In genomic region chrX:40440841-40441240, GRCh38 we compare ENCODE assay signal across 19 cellular contexts.
"Had no signal": no experiment of that assay in that cellular context is flagged by ENCODE, and none has a peak within 500 bp of the region (broad histone marks: within the 10 kb centered on the region; RNA-seq: fewer than 3 reads in every experiment).

No MANE protein-coding gene starts in this region.

- H3K4me1 Mint-ChIP-seq: activated B cell treated with CpG ODN at 0.5 μM for 24 hours; activated T-helper 17 cell treated with anti-CD3 and anti-CD28 coated beads, Interleukin-2, amount 50 U/mL, for 72 hours; naive thymus-derived CD8-positive, alpha-beta T cell; T-cell had no signal

- H3K27me3 ChIP-seq: body of pancreas had no signal

- H3K4me1 ChIP-seq: body of pancreas, colonic mucosa, tibial nerve, uterus had no signal

- H3K4me3 Mint-ChIP-seq: activated B cell treated with CpG ODN at 0.5 μM for 24 hours; activated CD4-positive, alpha-beta memory T cell treated with anti-CD3 and anti-CD28 coated beads, Interleukin-2, amount 10 ng/mL, durations not matched to agents 7 days and 5 days; activated CD8-positive, alpha-beta memory T cell treated with anti-CD3 and anti-CD28 coated beads, Interleukin-2, amount 10 ng/mL, durations not matched to agents 7 days and 5 days; activated naive CD8-positive, alpha-beta T cell treated with anti-CD3 and anti-CD28 coated beads, Interleukin-2, amount 10 ng/mL, durations not matched to agents 7 days and 5 days; activated T-helper 17 cell treated with anti-CD3 and anti-CD28 coated beads, Interleukin-2, amount 50 U/mL, for 72 hours; naive thymus-derived CD8-positive, alpha-beta T cell; T-cell had no signal

- H3K4me3 ChIP-seq: body of pancreas, colonic mucosa, tibial nerve, uterus had no signal

- H3K36me3 ChIP-seq: colonic mucosa, tibial nerve, uterus had no signal

- H3K27me3 Mint-ChIP-seq: activated CD4-positive, alpha-beta memory T cell treated with anti-CD3 and anti-CD28 coated beads, Interleukin-2, amount 10 ng/mL, durations not matched to agents 7 days and 5 days; naive thymus-derived CD8-positive, alpha-beta T cell had no signal

- DNase-seq: activated B cell treated with CpG ODN at 0.5 μM for 24 hours; activated CD4-positive, alpha-beta memory T cell treated with anti-CD3 and anti-CD28 coated beads, Interleukin-2, amount 10 ng/mL, durations not matched to agents 7 days and 5 days; activated CD4-positive, alpha-beta T cell treated with anti-CD3 and anti-CD28 coated beads for 4 hours; activated CD8-positive, alpha-beta memory T cell treated with anti-CD3 and anti-CD28 coated beads, Interleukin-2, amount 10 ng/mL, durations not matched to agents 7 days and 5 days; activated naive CD4-positive, alpha-beta T cell treated with Interleukin-2 at 50 U/mL for 16 hours; activated naive CD8-positive, alpha-beta T cell treated with anti-CD3 and anti-CD28 coated beads, Interleukin-2, amount 10 ng/mL, durations not matched to agents 7 days and 5 days; body of pancreas; central memory CD4-positive, alpha-beta T cell; colonic mucosa; left cardiac atrium; mesendoderm; naive thymus-derived CD8-positive, alpha-beta T cell; stimulated activated CD4-positive, alpha-beta T cell treated with anti-CD3 and anti-CD28 coated beads, Interleukin-2, amount 100 ng/mL, for 24 hours; stimulated activated naive CD4-positive, alpha-beta T cell treated with Interleukin-2 at 50 U/mL for 16 hours; T-cell; T-helper 9 cell; uterus had no signal

- H3K27ac ChIP-seq: body of pancreas, colonic mucosa, uterus had no signal

- H3K27ac Mint-ChIP-seq: activated B cell treated with CpG ODN at 0.5 μM for 24 hours; activated CD4-positive, alpha-beta memory T cell treated with anti-CD3 and anti-CD28 coated beads, Interleukin-2, amount 10 ng/mL, durations not matched to agents 7 days and 5 days; activated CD8-positive, alpha-beta memory T cell treated with anti-CD3 and anti-CD28 coated beads, Interleukin-2, amount 10 ng/mL, durations not matched to agents 7 days and 5 days; activated naive CD8-positive, alpha-beta T cell treated with anti-CD3 and anti-CD28 coated beads, Interleukin-2, amount 10 ng/mL, durations not matched to agents 7 days and 5 days; activated T-helper 17 cell treated with anti-CD3 and anti-CD28 coated beads, Interleukin-2, amount 50 U/mL, for 72 hours; naive thymus-derived CD8-positive, alpha-beta T cell; T-cell had no signal

- ATAC-seq: activated CD8-positive, alpha-beta memory T cell treated with anti-CD3 and anti-CD28 coated beads, Interleukin-2, amount 10 ng/mL, durations not matched to agents 7 days and 5 days; activated T-helper 17 cell treated with anti-CD3 and anti-CD28 coated beads, Interleukin-2, amount 50 U/mL, for 72 hours; body of pancreas; left cardiac atrium; naive thymus-derived CD8-positive, alpha-beta T cell; T-cell had no signal

- H3K9me3 Mint-ChIP-seq: activated B cell treated with CpG ODN at 0.5 μM for 24 hours; activated CD4-positive, alpha-beta memory T cell treated with anti-CD3 and anti-CD28 coated beads, Interleukin-2, amount 10 ng/mL, durations not matched to agents 7 days and 5 days; activated naive CD8-positive, alpha-beta T cell treated with anti-CD3 and anti-CD28 coated beads, Interleukin-2, amount 10 ng/mL, durations not matched to agents 7 days and 5 days; activated T-helper 17 cell treated with anti-CD3 and anti-CD28 coated beads, Interleukin-2, amount 50 U/mL, for 72 hours; naive thymus-derived CD8-positive, alpha-beta T cell; T-cell had no signal

- H3K36me3 Mint-ChIP-seq: activated CD8-positive, alpha-beta memory T cell treated with anti-CD3 and anti-CD28 coated beads, Interleukin-2, amount 10 ng/mL, durations not matched to agents 7 days and 5 days; activated naive CD8-positive, alpha-beta T cell treated with anti-CD3 and anti-CD28 coated beads, Interleukin-2, amount 10 ng/mL, durations not matched to agents 7 days and 5 days; naive thymus-derived CD8-positive, alpha-beta T cell; T-cell had no signal
